ENCODE assay signal across 9 cellular contexts in genomic region chr19:39557791-39558622, GRCh38. TPM values are rescaled to one million over a fixed set of nuclear protein-coding genes. Genes with fewer than 3 reads are reported as not detected.
A peak's percentile ranks its signal among the peaks of the same experiment; 100 is the strongest.
DNase-seq lines count a peak whose midpoint lies in the region; ATAC-seq, FAIRE-seq and TF ChIP-seq lines count a peak whose summit lies in the region.
"Had no signal": no experiment of that assay in that cellular context is flagged by ENCODE, and none has a peak within 500 bp of the region (broad histone marks: within the 10 kb centered on the region; RNA-seq: fewer than 3 reads in every experiment).

No MANE protein-coding gene starts in this region.

- POLR2A ChIA-PET in WTC11 (lab: Charles Lee): no interaction called here

- TF ChIP-seq CTCF in bronchial epithelial cell (IDR thresholded peaks at IDR 0.05; ENCODE audit: insufficient read depth, low read length, severe bottlenecking) (no peak), type B pancreatic cell (conservative IDR thresholded peaks at IDR 0.05) (no peak), WTC11 (IDR thresholded peaks at IDR 0.05) (no peak)

- H3K9me3 Mint-ChIP-seq in type B pancreatic cell (no peaks in the 10 kb centered on the region), WTC11 (no peaks in the 10 kb centered on the region)

- intact Hi-C loops in left ventricle myocardium superior (cut with micrococcal nuclease): no loop called here
- intact Hi-C loops in right cardiac atrium (cut with DNase I): loop anchor here in 1 of 4 donors (5.0 kb wide), 1 partner anchor 114 kb away; no protein-coding TSS in a partner anchor

- DNase-seq in left ventricle myocardium superior: no peak
- DNase-seq in right cardiac atrium: no peak
- DNase-seq in NCI-H345 treated with DMSO at 0.1 percent for 48 hours (lab: John Stamatoyannopoulos, UW; ENCODE audit: unreplicated experiment): peak; percentile 23
- DNase-seq in bronchial epithelial cell (ENCODE audit: low read depth): peak; percentile 18
- no peak for DNase-seq in type B pancreatic cell (ENCODE audit: extremely low spot score, unreplicated experiment)
- no peak for DNase-seq in WTC11 (ENCODE audit: low spot score)
- DNase-seq: gastrocnemius medialis had no signal

- CTCF ChIA-PET in WTC11 (lab: Charles Lee): no interaction called here

- H3K4me1 ChIP-seq in right cardiac atrium (ENCODE audit: control insufficient read depth, insufficient read depth, low read length): no peaks in the 10 kb centered on the region
- H3K4me1 ChIP-seq: gastrocnemius medialis had no signal

- H3K36me3 Mint-ChIP-seq in type B pancreatic cell (no peaks in the 10 kb centered on the region), WTC11 (no peaks in the 10 kb centered on the region)

- ATAC-seq in left ventricle myocardium superior (peak; percentile 32), right cardiac atrium (no peak), HG02642 (IDR thresholded peaks at IDR 0.05; ENCODE audit: poor library complexity, unreplicated experiment) (no peak), WTC11 (no peak), GM19023 (IDR thresholded peaks at IDR 0.05; ENCODE audit: unreplicated experiment) (no peak)

- H3K27me3 Mint-ChIP-seq in type B pancreatic cell: peaks cover 46% of the 10 kb centered on the region
- H3K27me3 Mint-ChIP-seq in WTC11 (ENCODE audit: low read depth): peaks cover 17% of the 10 kb centered on the region

- H3K27me3 ChIP-seq in right cardiac atrium (ENCODE audit: control insufficient read depth, insufficient read depth): no peaks in the 10 kb centered on the region
- no peaks in the 10 kb centered on the region for H3K27me3 ChIP-seq in bronchial epithelial cell (ENCODE audit: control insufficient read depth, insufficient read depth, low read length)
- H3K27me3 ChIP-seq: gastrocnemius medialis had no signal

- H3K27ac ChIP-seq in right cardiac atrium (ENCODE audit: low read length): no peak overlapping the region

- no peak for FAIRE-seq in bronchial epithelial cell (lab: Jason Lieb, UNC)

- H3K4me3 Mint-ChIP-seq in type B pancreatic cell (no peak overlapping the region), WTC11 (no peak overlapping the region)

- no peaks in the 10 kb centered on the region for H3K36me3 ChIP-seq in bronchial epithelial cell (ENCODE audit: control insufficient read depth, insufficient read depth, low read length)
- H3K36me3 ChIP-seq: gastrocnemius medialis had no signal

- no peak overlapping the region for H3K4me3 ChIP-seq in right cardiac atrium (ENCODE audit: low read length)
- no peak overlapping the region for H3K4me3 ChIP-seq in bronchial epithelial cell (ENCODE audit: low read depth, low read length)

- H3K27ac Mint-ChIP-seq in type B pancreatic cell (peak overlapping the region; percentile 34), WTC11 (no peak overlapping the region)

- WGBS in right cardiac atrium: 67% methylated on average over 5 of the region's 5 CpGs

- H3K4me1 Mint-ChIP-seq in type B pancreatic cell (ENCODE audit: unreplicated experiment) (peaks cover 4% of the 10 kb centered on the region), WTC11 (0 out of 2 replicates have a peak, but pooled peaks cover 5% of the 10 kb centered on the region)

- no peaks in the 10 kb centered on the region for H3K9me3 ChIP-seq in right cardiac atrium (ENCODE audit: control insufficient read depth, low read length)
- H3K9me3 ChIP-seq: gastrocnemius medialis had no signal

TF ChIP-seq in WTC11, 78 proteins besides CTCF, POLR2A, EP300 and RAD21 (continues in another document):
- TF ChIP-seq MAX (CRISPR knock-in tag; IDR thresholded peaks at IDR 0.05): no peak
- no peak for TF ChIP-seq JAZF1 (CRISPR knock-in tag; IDR thresholded peaks at IDR 0.05)
- TF ChIP-seq E2F1 (CRISPR knock-in tag; IDR thresholded peaks at IDR 0.05): no peak
- no peak for TF ChIP-seq IRF2 (CRISPR knock-in tag; IDR thresholded peaks at IDR 0.05; ENCODE audit: borderline replicate concordance, low read depth)
- no peak for TF ChIP-seq ZNF512 (CRISPR knock-in tag; IDR thresholded peaks at IDR 0.05; ENCODE audit: borderline replicate concordance)
- no peak for TF ChIP-seq E2F5 (CRISPR knock-in tag; IDR thresholded peaks at IDR 0.05)
- no peak for TF ChIP-seq ELF4 (CRISPR knock-in tag; IDR thresholded peaks at IDR 0.05; ENCODE audit: low read depth)
- TF ChIP-seq KAT7 (CRISPR knock-in tag; IDR thresholded peaks at IDR 0.05; ENCODE audit: borderline replicate concordance): no peak
- no peak for TF ChIP-seq ZNF416 (CRISPR knock-in tag; IDR thresholded peaks at IDR 0.05)
- no peak for TF ChIP-seq ATF1 (CRISPR knock-in tag; IDR thresholded peaks at IDR 0.05)

RNA-seq across cellular contexts. Expression of gene EID2, which starts 18.0 kb away (rescaled TPM):
- total RNA-seq in left ventricle myocardium superior (9.9 TPM), right cardiac atrium (10 to 100 TPM; 12.3 to 15.0 (median 13.5) TPM), bronchial epithelial cell (6.8 and 8.1 TPM in 2 replicates), type B pancreatic cell (ENCODE audit: low replicate concordance) (15.3 and 19.2 TPM in 2 replicates), WTC11 (2021) (21.5 to 24.0 TPM (median 23.7 TPM) in 3 replicates)
- 14.3 TPM for polyA plus RNA-seq in right cardiac atrium

RNA-seq across cellular contexts. Expression of gene EID2B, which starts 25.4 kb away (rescaled TPM):
- total RNA-seq in left ventricle myocardium superior (2.0 TPM), right cardiac atrium (1 to 10 TPM; 2.3 to 4.3 (median 3.3) TPM), bronchial epithelial cell (0.79 and 1.7 TPM in 2 replicates), type B pancreatic cell (ENCODE audit: low replicate concordance) (1.1 and 4.8 TPM in 2 replicates), WTC11 (2021) (2.7 to 3.6 TPM (median 2.7 TPM) in 3 replicates)
- 2.8 TPM for polyA plus RNA-seq in right cardiac atrium

RNA-seq across cellular contexts. Expression of gene SELENOV, which starts 43.1 kb away (rescaled TPM):
- total RNA-seq in left ventricle myocardium superior (not detected), right cardiac atrium (not detected), bronchial epithelial cell (not detected in 2 replicates), type B pancreatic cell (ENCODE audit: low replicate concordance) (1.1 TPM in 1 of 2 replicates, not detected in the other), WTC11 (2021) (12.6 to 15.4 TPM (median 15.1 TPM) in 3 replicates)
- not detected for polyA plus RNA-seq in right cardiac atrium
- total RNA-seq: gastrocnemius medialis had no signal

RNA-seq across cellular contexts. Expression of gene LGALS13, which starts 44.3 kb away (rescaled TPM):
- total RNA-seq in left ventricle myocardium superior (not detected), right cardiac atrium (not detected), bronchial epithelial cell (not detected in 2 replicates), type B pancreatic cell (ENCODE audit: low replicate concordance) (not detected in 2 replicates), WTC11 (2021) (not detected in 3 replicates)
- not detected for polyA plus RNA-seq in right cardiac atrium
- total RNA-seq: gastrocnemius medialis had no signal

RNA-seq across cellular contexts. Expression of gene DLL3, which starts 59.3 kb away (rescaled TPM):
- total RNA-seq in left ventricle myocardium superior (not detected), right cardiac atrium (not detected), bronchial epithelial cell (0.26 TPM in 1 of 2 replicates, not detected in the other), type B pancreatic cell (ENCODE audit: low replicate concordance) (0.74 and 2.7 TPM in 2 replicates), WTC11 (2021) (16.4 to 23.9 TPM (median 21.6 TPM) in 3 replicates)
- polyA plus RNA-seq in right cardiac atrium: 0.07 TPM
- total RNA-seq: gastrocnemius medialis had no signal

Comparison
In these comparisons a context has a peak if more than half of its experiments do, and no peak if none do; other contexts are left out.
1. DNase-seq: peak in NCI-H345 treated with DMSO at 0.1 percent for 48 hours (single experiment) and bronchial epithelial cell (single experiment); none in left ventricle myocardium superior (single experiment), right cardiac atrium (0 of 3), type B pancreatic cell (single experiment) and WTC11 (single experiment).